Comparison of ENCODE assay signal across 1 cellular context in the genomic region with DNA sequence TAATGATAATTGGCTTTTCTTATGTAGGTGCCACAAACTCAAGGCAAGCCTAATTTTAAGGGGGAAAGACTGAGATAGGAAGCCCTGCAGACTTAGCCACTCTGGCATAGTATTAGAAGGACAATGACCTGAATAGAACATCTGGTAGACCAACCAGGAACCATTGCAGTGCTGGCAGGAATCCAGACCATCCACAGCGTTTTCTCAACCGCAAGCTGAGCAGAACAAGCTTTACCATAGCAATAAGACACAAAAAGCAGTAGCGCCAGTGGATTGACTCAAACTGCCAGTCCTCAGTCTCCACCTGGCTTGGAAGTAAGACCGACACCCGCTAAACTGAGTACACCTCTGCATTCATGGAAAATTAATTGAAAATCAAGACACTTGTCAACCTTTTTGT.
TF ChIP-seq lines count a peak whose summit lies in the region.

No MANE protein-coding gene starts in this region.

TF ChIP-seq in GM23338, 12 proteins besides CTCF, POLR2A, EP300 and RAD21:
- TF ChIP-seq, protein P1, sequence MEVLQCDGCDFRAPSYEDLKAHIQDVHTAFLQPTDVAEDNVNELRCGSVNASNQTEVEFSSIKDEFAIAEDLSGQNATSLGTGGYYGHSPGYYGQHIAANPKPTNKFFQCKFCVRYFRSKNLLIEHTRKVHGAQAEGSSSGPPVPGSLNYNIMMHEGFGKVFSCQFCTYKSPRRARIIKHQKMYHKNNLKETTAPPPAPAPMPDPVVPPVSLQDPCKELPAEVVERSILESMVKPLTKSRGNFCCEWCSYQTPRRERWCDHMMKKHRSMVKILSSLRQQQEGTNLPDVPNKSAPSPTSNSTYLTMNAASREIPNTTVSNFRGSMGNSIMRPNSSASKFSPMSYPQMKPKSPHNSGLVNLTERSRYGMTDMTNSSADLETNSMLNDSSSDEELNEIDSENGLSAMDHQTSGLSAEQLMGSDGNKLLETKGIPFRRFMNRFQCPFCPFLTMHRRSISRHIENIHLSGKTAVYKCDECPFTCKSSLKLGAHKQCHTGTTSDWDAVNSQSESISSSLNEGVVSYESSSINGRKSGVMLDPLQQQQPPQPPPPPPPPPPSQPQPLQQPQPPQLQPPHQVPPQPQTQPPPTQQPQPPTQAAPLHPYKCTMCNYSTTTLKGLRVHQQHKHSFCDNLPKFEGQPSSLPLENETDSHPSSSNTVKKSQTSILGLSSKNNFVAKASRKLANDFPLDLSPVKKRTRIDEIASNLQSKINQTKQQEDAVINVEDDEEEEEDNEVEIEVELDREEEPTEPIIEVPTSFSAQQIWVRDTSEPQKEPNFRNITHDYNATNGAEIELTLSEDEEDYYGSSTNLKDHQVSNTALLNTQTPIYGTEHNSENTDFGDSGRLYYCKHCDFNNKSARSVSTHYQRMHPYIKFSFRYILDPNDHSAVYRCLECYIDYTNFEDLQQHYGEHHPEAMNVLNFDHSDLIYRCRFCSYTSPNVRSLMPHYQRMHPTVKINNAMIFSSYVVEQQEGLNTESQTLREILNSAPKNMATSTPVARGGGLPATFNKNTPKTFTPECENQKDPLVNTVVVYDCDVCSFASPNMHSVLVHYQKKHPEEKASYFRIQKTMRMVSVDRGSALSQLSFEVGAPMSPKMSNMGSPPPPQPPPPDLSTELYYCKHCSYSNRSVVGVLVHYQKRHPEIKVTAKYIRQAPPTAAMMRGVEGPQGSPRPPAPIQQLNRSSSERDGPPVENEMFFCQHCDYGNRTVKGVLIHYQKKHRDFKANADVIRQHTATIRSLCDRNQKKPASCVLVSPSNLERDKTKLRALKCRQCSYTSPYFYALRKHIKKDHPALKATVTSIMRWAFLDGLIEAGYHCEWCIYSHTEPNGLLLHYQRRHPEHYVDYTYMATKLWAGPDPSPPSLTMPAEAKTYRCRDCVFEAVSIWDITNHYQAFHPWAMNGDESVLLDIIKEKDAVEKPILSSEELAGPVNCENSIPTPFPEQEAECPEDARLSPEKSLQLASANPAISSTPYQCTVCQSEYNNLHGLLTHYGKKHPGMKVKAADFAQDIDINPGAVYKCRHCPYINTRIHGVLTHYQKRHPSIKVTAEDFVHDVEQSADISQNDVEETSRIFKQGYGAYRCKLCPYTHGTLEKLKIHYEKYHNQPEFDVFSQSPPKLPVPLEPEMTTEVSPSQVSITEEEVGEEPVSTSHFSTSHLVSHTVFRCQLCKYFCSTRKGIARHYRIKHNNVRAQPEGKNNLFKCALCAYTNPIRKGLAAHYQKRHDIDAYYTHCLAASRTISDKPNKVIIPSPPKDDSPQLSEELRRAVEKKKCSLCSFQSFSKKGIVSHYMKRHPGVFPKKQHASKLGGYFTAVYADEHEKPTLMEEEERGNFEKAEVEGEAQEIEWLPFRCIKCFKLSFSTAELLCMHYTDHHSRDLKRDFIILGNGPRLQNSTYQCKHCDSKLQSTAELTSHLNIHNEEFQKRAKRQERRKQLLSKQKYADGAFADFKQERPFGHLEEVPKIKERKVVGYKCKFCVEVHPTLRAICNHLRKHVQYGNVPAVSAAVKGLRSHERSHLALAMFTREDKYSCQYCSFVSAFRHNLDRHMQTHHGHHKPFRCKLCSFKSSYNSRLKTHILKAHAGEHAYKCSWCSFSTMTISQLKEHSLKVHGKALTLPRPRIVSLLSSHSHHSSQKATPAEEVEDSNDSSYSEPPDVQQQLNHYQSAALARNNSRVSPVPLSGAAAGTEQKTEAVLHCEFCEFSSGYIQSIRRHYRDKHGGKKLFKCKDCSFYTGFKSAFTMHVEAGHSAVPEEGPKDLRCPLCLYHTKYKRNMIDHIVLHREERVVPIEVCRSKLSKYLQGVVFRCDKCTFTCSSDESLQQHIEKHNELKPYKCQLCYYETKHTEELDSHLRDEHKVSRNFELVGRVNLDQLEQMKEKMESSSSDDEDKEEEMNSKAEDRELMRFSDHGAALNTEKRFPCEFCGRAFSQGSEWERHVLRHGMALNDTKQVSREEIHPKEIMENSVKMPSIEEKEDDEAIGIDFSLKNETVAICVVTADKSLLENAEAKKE (CRISPR knock-in tag; IDR thresholded peaks at IDR 0.05): no peak
- no peak for TF ChIP-seq CREB1 (CRISPR knock-in tag; IDR thresholded peaks at IDR 0.05; ENCODE audit: low read depth)
- TF ChIP-seq, protein P2, sequence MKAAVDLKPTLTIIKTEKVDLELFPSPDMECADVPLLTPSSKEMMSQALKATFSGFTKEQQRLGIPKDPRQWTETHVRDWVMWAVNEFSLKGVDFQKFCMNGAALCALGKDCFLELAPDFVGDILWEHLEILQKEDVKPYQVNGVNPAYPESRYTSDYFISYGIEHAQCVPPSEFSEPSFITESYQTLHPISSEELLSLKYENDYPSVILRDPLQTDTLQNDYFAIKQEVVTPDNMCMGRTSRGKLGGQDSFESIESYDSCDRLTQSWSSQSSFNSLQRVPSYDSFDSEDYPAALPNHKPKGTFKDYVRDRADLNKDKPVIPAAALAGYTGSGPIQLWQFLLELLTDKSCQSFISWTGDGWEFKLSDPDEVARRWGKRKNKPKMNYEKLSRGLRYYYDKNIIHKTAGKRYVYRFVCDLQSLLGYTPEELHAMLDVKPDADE (IDR thresholded peaks at IDR 0.05): no peak
- TF ChIP-seq ZNF331 (CRISPR knock-in tag; IDR thresholded peaks at IDR 0.05; ENCODE audit: low read depth): no peak
- no peak for TF ChIP-seq STAT1 (IDR thresholded peaks at IDR 0.05; ENCODE audit: unreplicated experiment)
- no peak for TF ChIP-seq EZH2 (IDR thresholded peaks at IDR 0.05; ENCODE audit: low read depth, unreplicated experiment)
- TF ChIP-seq JUNB (IDR thresholded peaks at IDR 0.05; ENCODE audit: unreplicated experiment): no peak
- no peak for TF ChIP-seq NANOG (IDR thresholded peaks at IDR 0.05; ENCODE audit: borderline replicate concordance)
- no peak for TF ChIP-seq ZNF114 (CRISPR knock-in tag; IDR thresholded peaks at IDR 0.05)
TF ChIP-seq in GM23338: peak in this region for 0.
